ENCODE assay signal across 8 cellular contexts in the genomic region with DNA sequence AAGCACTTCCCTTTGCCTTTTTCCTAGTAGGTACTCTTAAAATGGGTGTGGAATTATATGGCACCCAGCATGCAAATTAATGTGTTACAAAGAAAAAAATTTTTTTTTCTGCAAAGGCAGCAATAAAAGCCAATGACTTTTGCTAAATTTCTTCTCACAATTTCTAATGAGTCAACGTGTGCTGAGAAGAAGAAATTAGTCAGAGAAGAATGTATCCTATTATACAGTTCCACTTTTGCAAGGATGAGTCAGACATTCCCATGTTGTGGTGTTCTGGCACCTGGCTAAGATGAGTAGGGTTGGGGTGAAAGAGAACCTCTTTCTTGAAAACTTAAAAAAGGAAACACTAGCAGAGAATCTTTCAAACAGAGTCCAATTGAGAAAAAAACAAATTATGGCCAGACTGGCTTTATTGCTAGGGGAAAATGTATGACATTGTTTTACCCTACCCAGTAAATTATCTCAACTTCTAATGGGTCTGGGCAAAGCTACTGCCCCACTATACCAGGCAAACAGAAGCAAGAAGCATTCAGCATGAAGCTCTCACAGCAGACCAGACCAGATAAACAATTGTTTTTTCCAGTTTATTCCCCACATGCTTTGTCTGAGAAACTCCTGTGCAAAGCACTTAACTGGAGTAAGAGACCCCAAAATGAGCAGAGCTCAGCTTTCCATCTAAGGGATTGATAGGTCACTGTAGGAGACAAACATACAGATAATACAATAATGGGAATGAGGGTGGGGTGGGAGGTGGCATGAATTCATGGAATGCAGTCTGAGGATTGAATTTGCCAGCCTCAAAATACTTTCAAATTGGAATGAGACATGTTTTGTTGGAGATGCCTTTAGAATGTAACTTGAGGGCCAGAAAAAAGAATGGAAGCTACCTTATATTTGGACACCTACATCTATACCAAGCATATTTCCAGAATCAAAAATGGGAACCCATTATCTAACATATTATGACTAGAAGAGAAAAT.
DNase-seq lines count a peak whose midpoint lies in the region; ATAC-seq and TF ChIP-seq lines count a peak whose summit lies in the region.

No MANE protein-coding gene starts in this region.

- H3K27me3 Mint-ChIP-seq in activated naive CD8-positive, alpha-beta T cell treated with anti-CD3 and anti-CD28 coated beads for 36 hours = no peaks in the 10 kb centered on the region

- H3K4me3 ChIP-seq in mesodermal cell (ENCODE audit: extremely low read depth, insufficient read depth, low read length, poor library complexity, severe bottlenecking) (no peak overlapping the region), spleen (no peak overlapping the region)

- TF ChIP-seq POLR2A in spleen (IDR thresholded peaks at IDR 0.05) = no peak

- peak overlapping the region; percentile 69 for H3K27ac Mint-ChIP-seq in activated naive CD8-positive, alpha-beta T cell treated with anti-CD3 and anti-CD28 coated beads for 36 hours

- H3K27me3 ChIP-seq in spleen (replicated peaks in 1 of 7) = no peaks in the 10 kb centered on the region

- peaks cover 4% of the 10 kb centered on the region for H3K36me3 Mint-ChIP-seq in activated naive CD8-positive, alpha-beta T cell treated with anti-CD3 and anti-CD28 coated beads for 36 hours

- H3K9me3 Mint-ChIP-seq in activated naive CD8-positive, alpha-beta T cell treated with anti-CD3 and anti-CD28 coated beads for 36 hours = peaks cover 9% of the 10 kb centered on the region

- peaks cover 26% of the 10 kb centered on the region for H3K4me1 Mint-ChIP-seq in activated naive CD8-positive, alpha-beta T cell treated with anti-CD3 and anti-CD28 coated beads for 36 hours

- no CpG with 5 or more reads among the region's 1 CpG for WGBS in mesodermal cell (ENCODE audit: insufficient coverage in 2 of 2), 2 experiments
- 27 to 66% (median 28%) methylated on average over 1 of the region's 1 CpG for WGBS in spleen, 5 donors

- peaks cover 4% of the 10 kb centered on the region for H3K9me3 ChIP-seq in mesodermal cell (ENCODE audit: control insufficient read depth, low read length)
- H3K9me3 ChIP-seq in spleen = no peaks in the 10 kb centered on the region

- peak overlapping the region; percentile 65 for H3K27ac ChIP-seq in mesodermal cell (ENCODE audit: low read depth, low read length, severe bottlenecking)
- H3K27ac ChIP-seq in spleen = no peak overlapping the region

- H3K4me3 Mint-ChIP-seq in activated naive CD8-positive, alpha-beta T cell treated with anti-CD3 and anti-CD28 coated beads for 36 hours = no peak overlapping the region

- H3K36me3 ChIP-seq in mesodermal cell (ENCODE audit: control insufficient read depth, insufficient read depth, low read length) (no peaks in the 10 kb centered on the region), spleen (no peaks in the 10 kb centered on the region)

- no peak for TF ChIP-seq CTCF in spleen (IDR thresholded peaks at IDR 0.05 in 8 of 11, conservative IDR thresholded peaks at IDR 0.05 in 3 of 11)

- ATAC-seq in HG03558 (IDR thresholded peaks at IDR 0.05; ENCODE audit: extremely low read depth, unreplicated experiment) (peak; percentile 56), left lobe of liver (no peak)

- DNase-seq in COLO829 (ENCODE audit: low spot score) (peak; percentile 84), left lobe of liver (ENCODE audit: low spot score) (no peak), NCI-H2196 treated with DMSO at 0.1 percent for 48 hours (lab: John Stamatoyannopoulos, UW; ENCODE audit: unreplicated experiment) (no peak), NCI-H2107 treated with DMSO at 0.1 percent for 48 hours (lab: John Stamatoyannopoulos, UW; ENCODE audit: unreplicated experiment) (no peak), spleen (no peak)
- DNase-seq in activated naive CD8-positive, alpha-beta T cell treated with anti-CD3 and anti-CD28 coated beads for 36 hours = peak; percentile 51

- H3K4me1 ChIP-seq in mesodermal cell (ENCODE audit: control insufficient read depth, insufficient read depth, low read length, poor library complexity, severe bottlenecking) = peaks cover 13% of the 10 kb centered on the region
- H3K4me1 ChIP-seq in spleen = no peaks in the 10 kb centered on the region

- intact Hi-C loops in spleen (cut with DNase I; ENCODE audit: low total_unique reads) = no loop called here

Comparison
In these comparisons a context has a peak if more than half of its experiments do, and no peak if none do; other contexts are left out.
1. DNase-seq: peak in COLO829 (single experiment) and activated naive CD8-positive, alpha-beta T cell treated with anti-CD3 and anti-CD28 coated beads for 36 hours (single experiment); none in left lobe of liver (single experiment), NCI-H2196 treated with DMSO at 0.1 percent for 48 hours (single experiment), NCI-H2107 treated with DMSO at 0.1 percent for 48 hours (single experiment) and spleen (single experiment).